Comparison of ENCODE assay signal across 1 cellular context in genomic region chr1:35777109-35777508, GRCh38.
TF ChIP-seq lines count a peak whose summit lies in the region.

No MANE protein-coding gene starts in this region.

TF ChIP-seq in HepG2, 621 proteins besides CTCF, POLR2A, EP300 and RAD21:
- TF ChIP-seq KIAA2018 (CRISPR knock-in tag; IDR thresholded peaks at IDR 0.05; ENCODE audit: borderline replicate concordance) (no peak), LRRFIP1 (CRISPR knock-in tag; conservative IDR thresholded peaks at IDR 0.05) (no peak), PTBP1 (IDR thresholded peaks at IDR 0.05; ENCODE audit: low read depth, low read length, poor library complexity, severe bottlenecking) (no peak)
